In genomic region chr1:202629257-202629811, GRCh38 we compare ENCODE assay signal across 8 cellular contexts.
DNase-seq lines count a peak whose midpoint lies in the region; ATAC-seq and TF ChIP-seq lines count a peak whose summit lies in the region.
"Not testable (repeated sequence)": the region's sequence is repeated elsewhere in the genome, so short reads cannot be mapped to it uniquely, and the experiment has no call there.

No MANE protein-coding gene starts in this region.

- H3K27ac ChIP-seq in left lung, upper lobe of left lung: not testable (repeated sequence)

- H3K4me1 Mint-ChIP-seq in activated T-cell treated with anti-CD3 and anti-CD28 coated beads, Interleukin-2, amount 50 U/mL, for 4 hours (ENCODE audit: low read depth) = peaks cover 41% of the 10 kb centered on the region

- not testable (repeated sequence) for TF ChIP-seq EP300 in upper lobe of left lung (IDR thresholded peaks at IDR 0.05)

- peaks cover 0 to 22% of the 10 kb centered on the region in 2 donors for H3K4me1 ChIP-seq in left lung
- H3K4me1 ChIP-seq in upper lobe of left lung = peaks cover 4 to 11% (median 7%) of the 10 kb centered on the region in 4 donors

- H3K36me3 ChIP-seq in left lung, upper lobe of left lung: not testable (repeated sequence)

- not testable (repeated sequence) for TF ChIP-seq CTCF in left lung (IDR thresholded peaks at IDR 0.05); upper lobe of left lung (IDR thresholded peaks at IDR 0.05)

- intact Hi-C loops in left lung (cut with DNase I) = not testable (repeated sequence)

- peaks cover 18% of the 10 kb centered on the region for H3K27me3 Mint-ChIP-seq in activated T-cell treated with anti-CD3 and anti-CD28 coated beads, Interleukin-2, amount 50 U/mL, for 4 hours (ENCODE audit: low read depth)

- not testable (repeated sequence) for H3K4me3 ChIP-seq in left lung, upper lobe of left lung

- peaks cover 0 to 88% of the 10 kb centered on the region in 2 donors for H3K27me3 ChIP-seq in left lung
- H3K27me3 ChIP-seq in upper lobe of left lung = not testable (repeated sequence)

- ATAC-seq in GM18505 (IDR thresholded peaks at IDR 0.05; ENCODE audit: unreplicated experiment) (peak; percentile 54), GM19468 (IDR thresholded peaks at IDR 0.05; ENCODE audit: extremely low read depth, unreplicated experiment) (peak; percentile 69), HG02884 (IDR thresholded peaks at IDR 0.05; ENCODE audit: unreplicated experiment) (peak; percentile 55), HG03469 (IDR thresholded peaks at IDR 0.05; ENCODE audit: unreplicated experiment) (peak; percentile 74), left lung (peak; percentile 34), upper lobe of left lung (ENCODE audit: low FRiP score in 2 of 2) (peak; percentile 22 to 31)
- peak; percentile 74 to 84 for ATAC-seq in activated T-cell treated with anti-CD3 and anti-CD28 coated beads, Interleukin-2, amount 50 U/mL, for 4 hours

- not testable (repeated sequence) for TF ChIP-seq POLR2A in GM18505 (IDR thresholded peaks at IDR 0.05; ENCODE audit: borderline replicate concordance, extremely low read depth, insufficient read depth, insufficient read length); upper lobe of left lung (IDR thresholded peaks at IDR 0.05)

- peak overlapping the region; percentile 29 for H3K4me3 Mint-ChIP-seq in activated T-cell treated with anti-CD3 and anti-CD28 coated beads, Interleukin-2, amount 50 U/mL, for 4 hours

- not testable (repeated sequence) for H3K36me3 Mint-ChIP-seq in activated T-cell treated with anti-CD3 and anti-CD28 coated beads, Interleukin-2, amount 50 U/mL, for 4 hours (ENCODE audit: insufficient read depth)

- H3K9me3 ChIP-seq in left lung, upper lobe of left lung: not testable (repeated sequence)

- WGBS in upper lobe of left lung, 2 donors = 73 to 76% methylated on average over 2 of the region's 2 CpGs

- DNase-seq in SIG-M5 (lab: John Stamatoyannopoulos, UW) = peak; percentile 55
- not testable (repeated sequence) for DNase-seq in activated T-cell treated with anti-CD3 and anti-CD28 coated beads, Interleukin-2, amount 50 U/mL, for 4 hours; upper lobe of left lung
- DNase-seq in left lung = peak in 1 of 2 donors; percentile 5

- not testable (repeated sequence) for H3K9me3 Mint-ChIP-seq in activated T-cell treated with anti-CD3 and anti-CD28 coated beads, Interleukin-2, amount 50 U/mL, for 4 hours

Comparison
In these comparisons a context has a peak if more than half of its experiments do, and no peak if none do; other contexts are left out.
1. ATAC-seq: peak in every context shown above with its lines; median percentile 79 in activated T-cell treated with anti-CD3 and anti-CD28 coated beads, Interleukin-2, amount 50 U/mL, for 4 hours; 74 in HG03469; 69 in GM19468; 55 in HG02884; 54 in GM18505; 34 in left lung; 26 in upper lobe of left lung.